In the genomic region with DNA sequence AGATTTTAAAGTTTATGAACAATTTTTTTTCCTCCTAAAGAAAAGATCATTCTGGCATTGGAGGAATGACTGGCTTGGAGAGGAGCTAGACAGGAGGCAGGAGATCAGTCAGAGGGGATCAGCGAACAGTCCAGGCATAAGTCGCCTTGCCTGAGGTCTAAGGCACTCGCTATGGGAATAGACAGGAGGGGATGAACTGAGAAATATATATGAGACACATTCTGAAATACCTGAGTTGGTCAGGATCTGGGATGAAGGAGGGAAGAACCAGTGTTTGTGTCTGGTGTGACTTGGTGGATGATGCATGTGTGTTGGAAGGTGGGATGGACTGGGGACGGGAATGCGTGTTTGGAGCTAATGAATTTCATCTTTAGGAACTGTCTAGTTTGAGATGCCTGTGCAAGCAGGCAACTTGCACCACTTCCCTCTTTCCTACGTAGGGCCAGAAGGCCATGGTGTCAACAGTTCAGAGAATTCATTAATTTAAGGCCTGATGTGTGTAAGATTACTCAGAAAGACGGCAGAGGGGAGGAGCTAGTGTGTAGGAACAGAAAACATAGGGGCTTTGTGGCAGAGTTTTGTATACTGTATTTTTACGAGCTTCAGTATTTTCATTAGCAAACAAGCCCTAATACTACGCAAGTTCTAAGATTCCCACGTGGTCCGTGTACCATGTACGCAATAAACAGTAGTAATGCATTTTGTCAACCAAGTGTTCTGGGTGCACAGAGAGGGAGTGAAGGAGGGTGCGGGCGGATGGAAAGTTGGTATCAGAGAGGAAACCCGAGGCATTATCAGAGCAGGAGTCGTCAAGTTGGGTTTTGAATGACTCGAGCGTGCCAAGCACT, we compare ENCODE assay signal across 8 cellular contexts. TPM values are rescaled to one million over a fixed set of nuclear protein-coding genes. Genes with fewer than 3 reads are reported as not detected.
DNase-seq lines count a peak whose midpoint lies in the region; ATAC-seq and TF ChIP-seq lines count a peak whose summit lies in the region.

No MANE protein-coding gene starts in this region.

- dilution Hi-C loops in mammary epithelial cell (cut with HindIII; ENCODE audit: low sequenced_read_pairs): no loop called here

- H3K79me2 ChIP-seq in SU-DHL-6 (ENCODE audit: insufficient read depth, low read length) (no peaks in the 10 kb centered on the region), mammary epithelial cell (ENCODE audit: insufficient read depth, low read length) (peaks cover 41% of the 10 kb centered on the region)

- H3K4me3 ChIP-seq in SU-DHL-6 (ENCODE audit: insufficient read depth, low read length, poor library complexity, severe bottlenecking) (peak overlapping the region; percentile 43), mammary epithelial cell (replicated peaks in 1 of 3; ENCODE audit: insufficient read depth in 1 of 3, low read depth in 2 of 3, low read length in 3 of 3) (peak overlapping the region; percentile 65 to 86 (median 81))

- H3K27me3 ChIP-seq in SU-DHL-6 (ENCODE audit: low read length) (no peaks in the 10 kb centered on the region), mammary epithelial cell (ENCODE audit: insufficient read depth, low read length) (no peaks in the 10 kb centered on the region)

- WGBS in mammary epithelial cell (ENCODE audit: low coverage, missing lambda C conversion rate): 23% methylated on average over 18 of the region's 18 CpGs

- H3K9ac ChIP-seq in SU-DHL-6 (ENCODE audit: low read length): peak overlapping the region; percentile 38
- H3K9ac ChIP-seq in mammary epithelial cell (ENCODE audit: insufficient read depth, low read length): peak overlapping the region; percentile 69

- peak overlapping the region; percentile 81 for H2AFZ ChIP-seq in SU-DHL-6 (ENCODE audit: low read depth, low read length, severe bottlenecking)
- peak overlapping the region; percentile 94 for H2AFZ ChIP-seq in mammary epithelial cell (ENCODE audit: low read depth, low read length)

- in situ Hi-C loops in mammary epithelial cell (cut with MboI; ENCODE audit: low sequenced_read_pairs in 2 of 2): no loop called here

- peaks cover 47% of the 10 kb centered on the region for H3K4me1 ChIP-seq in mammary epithelial cell (ENCODE audit: insufficient read depth, low read length)

- no peaks in the 10 kb centered on the region for H3K9me2 ChIP-seq in SU-DHL-6 (replicated peaks; ENCODE audit: insufficient read depth, low read length)

- peak; percentile 46 for DNase-seq in NCI-H2227 (lab: John Stamatoyannopoulos, UW; ENCODE audit: unreplicated experiment)
- no peak for DNase-seq in NCI-H2227 treated with DMSO at 0.1 percent for 48 hours (lab: John Stamatoyannopoulos, UW)
- DNase-seq in mammary epithelial cell: no peak
- DNase-seq in left lobe of liver (ENCODE audit: low spot score): no peak
- DNase-seq in stimulated activated CD8-positive, alpha-beta memory T cell treated with anti-CD3 and anti-CD28 coated beads, Interleukin-2, amount 100 ng/mL, for 48 hours (ENCODE audit: low read depth in 2 of 2): peak; percentile 20 to 43
- no peak for DNase-seq in HK-2 (ENCODE audit: unreplicated experiment)

- H3K36me3 ChIP-seq in SU-DHL-6 (ENCODE audit: low read length): no peaks in the 10 kb centered on the region
- H3K36me3 ChIP-seq in mammary epithelial cell (ENCODE audit: insufficient read depth, low read length): peaks cover 16% of the 10 kb centered on the region

- BruUV-seq in mammary epithelial cell (replicated peaks; lab: Mats Ljungman, UMichigan): TSS peak; percentile 7

- H3F3A ChIP-seq in SU-DHL-6 (ENCODE audit: insufficient read depth): no peaks in the 10 kb centered on the region

- CTCF ChIA-PET in mammary epithelial cell (lab: Charles Lee; ENCODE audit: low non-redundant PET): no interaction called here

- H3K4me2 ChIP-seq in SU-DHL-6 (ENCODE audit: low read depth, low read length, poor library complexity, severe bottlenecking) (peak overlapping the region; percentile 54), mammary epithelial cell (ENCODE audit: insufficient read depth, low read depth, low read length) (peak overlapping the region; percentile 87)

- peak; percentile 10 for ATAC-seq in HG03108 (IDR thresholded peaks at IDR 0.05; ENCODE audit: unreplicated experiment)
- peak; percentile 18 for ATAC-seq in left lobe of liver

- TF ChIP-seq CTCF in SU-DHL-6 (IDR thresholded peaks at IDR 0.05; ENCODE audit: insufficient read depth, low read length, poor library complexity, severe bottlenecking) (no peak), mammary epithelial cell (conservative IDR thresholded peaks at IDR 0.05 in 1 of 2, IDR thresholded peaks at IDR 0.05 in 1 of 2; ENCODE audit: extremely low read depth in 1 of 2, insufficient read depth in 1 of 2, low read depth in 1 of 2, low read length in 2 of 2) (no peak)

- no peaks in the 10 kb centered on the region for H3K9me3 ChIP-seq in SU-DHL-6 (ENCODE audit: insufficient read depth, low read length)
- H3K9me3 ChIP-seq in mammary epithelial cell (replicated peaks; ENCODE audit: insufficient read depth, low read length): no peaks in the 10 kb centered on the region

- intact Hi-C loops in mammary epithelial cell (cut with micrococcal nuclease): no loop called here

- H3K27ac ChIP-seq in SU-DHL-6 (ENCODE audit: low read depth, low read length): no peak overlapping the region
- no peak overlapping the region for H3K27ac ChIP-seq in mammary epithelial cell (ENCODE audit: insufficient read depth, low read depth, low read length)

- H4K20me1 ChIP-seq in SU-DHL-6 (ENCODE audit: low read depth, low read length) (no peaks in the 10 kb centered on the region), mammary epithelial cell (ENCODE audit: insufficient read depth, low read length) (no peaks in the 10 kb centered on the region)

RNA-seq across cellular contexts. Expression of a gene that starts 0.8 kb away (rescaled TPM):
- total RNA-seq in mammary epithelial cell (10 to 100 TPM; 20.4 to 21.5 TPM), left lobe of liver (5.0 TPM)
- 17.3 TPM for polyA plus RNA-seq in mammary epithelial cell
- 15.6 TPM for polyA minus RNA-seq in mammary epithelial cell

Comparison
In these comparisons a context has a peak if more than half of its experiments do, and no peak if none do; other contexts are left out.
1. DNase-seq: peak in NCI-H2227 (single experiment) and stimulated activated CD8-positive, alpha-beta memory T cell treated with anti-CD3 and anti-CD28 coated beads, Interleukin-2, amount 100 ng/mL, for 48 hours (2 of 2); none in NCI-H2227 treated with DMSO at 0.1 percent for 48 hours (single experiment), mammary epithelial cell (single experiment), left lobe of liver (single experiment) and HK-2 (single experiment).